ENCODE assay signal across 11 cellular contexts in the genomic region with DNA sequence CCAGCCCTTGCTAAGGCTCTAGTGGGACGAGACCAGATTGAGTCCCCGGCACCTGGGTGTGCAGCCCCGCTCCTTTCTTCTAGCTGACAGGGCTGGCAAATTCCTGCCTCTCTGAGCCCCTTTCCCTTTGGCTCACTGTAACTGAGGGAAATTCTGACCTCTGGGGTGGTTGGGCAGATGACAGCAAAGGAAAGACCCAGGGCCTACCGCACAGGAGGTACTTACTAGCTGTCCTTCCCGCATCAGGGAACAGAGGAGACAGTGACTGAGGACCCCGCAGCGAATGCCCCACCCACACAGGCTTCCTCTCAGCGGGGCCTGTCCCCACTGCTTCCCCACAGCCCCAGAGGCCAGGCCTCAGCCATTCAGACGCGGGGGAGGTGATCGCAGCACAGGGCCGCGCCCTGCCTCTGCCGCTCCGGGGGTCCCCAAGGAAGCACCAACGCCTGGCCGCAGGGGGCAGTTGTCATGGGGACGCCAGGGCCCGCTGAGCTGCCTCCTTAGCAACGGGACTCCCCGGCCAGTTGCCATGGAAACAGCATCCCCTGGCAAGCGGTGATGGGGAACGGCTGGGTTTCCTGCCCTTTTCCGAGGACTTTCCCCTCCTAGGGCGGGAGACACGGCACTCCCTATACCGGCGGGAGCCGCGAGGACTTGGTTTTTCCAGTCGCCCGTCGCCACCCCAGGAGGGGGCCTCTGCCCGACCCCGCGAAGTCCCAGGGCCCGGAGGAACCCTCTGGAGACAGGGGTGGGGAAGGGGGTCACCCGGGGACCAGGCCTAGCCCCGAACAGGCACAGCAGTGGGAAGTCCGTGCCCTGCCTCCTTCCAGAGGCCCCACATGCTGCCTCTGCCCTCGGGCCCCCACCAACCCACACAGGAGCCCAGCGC. TPM values are rescaled to one million over a fixed set of nuclear protein-coding genes. Genes with fewer than 3 reads are reported as not detected.
A peak's percentile ranks its signal among the peaks of the same experiment; 100 is the strongest.
DNase-seq lines count a peak whose midpoint lies in the region; ATAC-seq and TF ChIP-seq lines count a peak whose summit lies in the region.
"Had no signal": no experiment of that assay in that cellular context is flagged by ENCODE, and none has a peak within 500 bp of the region (broad histone marks: within the 10 kb centered on the region; RNA-seq: fewer than 3 reads in every experiment).

No MANE protein-coding gene starts in this region.

- no peak overlapping the region for H3K18ac ChIP-seq in mesendoderm (ENCODE audit: low read length)

- H2AK5ac ChIP-seq in mesendoderm (ENCODE audit: low read length): no peak overlapping the region

- no peak overlapping the region for H3K56ac ChIP-seq in mesendoderm (ENCODE audit: low read length)

- no peaks in the 10 kb centered on the region for H3K79me2 ChIP-seq in mesendoderm (ENCODE audit: control insufficient read depth, insufficient read depth, low read length)

- H3K27me3 ChIP-seq in HUES48 (ENCODE audit: control insufficient read depth, insufficient read depth, low read length): no peaks in the 10 kb centered on the region
- no peaks in the 10 kb centered on the region for H3K27me3 ChIP-seq in mesendoderm (ENCODE audit: insufficient read depth, low read length, poor library complexity)
- H3K27me3 ChIP-seq in tibial nerve: peaks cover 0 to 41% of the 10 kb centered on the region in 2 donors

- DNase-seq in EH (ENCODE audit: low read depth) (peak; percentile 4), cerebellar cortex (ENCODE audit: low spot score) (peak; percentile 37), mesendoderm (peak; percentile 77), SW480 (ENCODE audit: low spot score) (no peak), tibial nerve (ENCODE audit: low spot score in 2 of 2) (no peak), hepatic stellate cell (ENCODE audit: low spot score) (no peak)
- DNase-seq: DND-41, NCI-H226 had no signal

- no CpG with 5 or more reads among the region's 42 CpGs for WGBS in mesendoderm (ENCODE audit: extremely low coverage, insufficient coverage, low lambda C conversion rate)
- 20 to 23% methylated on average over 16 to 21 of the region's 42 CpGs for WGBS in tibial nerve, 2 donors

- no peak for TF ChIP-seq EP300 in tibial nerve (IDR thresholded peaks at IDR 0.05)

- H3K23ac ChIP-seq in mesendoderm (ENCODE audit: low read length): no peak overlapping the region

- no peak overlapping the region for H2BK5ac ChIP-seq in mesendoderm (ENCODE audit: low read length)

- H3K9me3 ChIP-seq in HUES48 (ENCODE audit: control insufficient read depth, insufficient read depth, low read length) (no peaks in the 10 kb centered on the region), tibial nerve (peaks cover 0 to 1% (median 0%) of the 10 kb centered on the region in 4 donors)
- H3K9me3 ChIP-seq: gastrocnemius medialis had no signal

- no peaks in the 10 kb centered on the region for H3K79me1 ChIP-seq in mesendoderm (ENCODE audit: low read length)

- H3K36me3 ChIP-seq in HUES48 (ENCODE audit: control insufficient read depth, insufficient read depth, low read length): peaks cover 8% of the 10 kb centered on the region
- H3K36me3 ChIP-seq in mesendoderm (ENCODE audit: control insufficient read depth, insufficient read depth, low read length): no peaks in the 10 kb centered on the region
- no peaks in the 10 kb centered on the region for H3K36me3 ChIP-seq in tibial nerve
- H3K36me3 ChIP-seq: gastrocnemius medialis had no signal

- H3K27ac ChIP-seq in HUES48 (ENCODE audit: low read depth, low read length): peak overlapping the region; percentile 24
- H3K27ac ChIP-seq in mesendoderm (ENCODE audit: low read depth, low read length): no peak overlapping the region
- H3K27ac ChIP-seq in tibial nerve: no peak overlapping the region
- H3K27ac ChIP-seq: gastrocnemius medialis had no signal

- H3K4me3 ChIP-seq in HUES48 (ENCODE audit: low read depth, low read length): no peak overlapping the region
- H3K4me3 ChIP-seq in mesendoderm (ENCODE audit: low read length): no peak overlapping the region
- no peak overlapping the region for H3K4me3 ChIP-seq in tibial nerve
- H3K4me3 ChIP-seq: gastrocnemius medialis had no signal

- no peak overlapping the region for H2BK15ac ChIP-seq in mesendoderm (replicated peaks; ENCODE audit: low read depth)

- H3K4me2 ChIP-seq in mesendoderm (ENCODE audit: low read length): no peak overlapping the region

- H4K5ac ChIP-seq in mesendoderm (ENCODE audit: low read length): no peak overlapping the region

- no peak overlapping the region for H4K8ac ChIP-seq in mesendoderm (ENCODE audit: low read depth, low read length)

- TF ChIP-seq CTCF in tibial nerve (IDR thresholded peaks at IDR 0.05): no peak

- ATAC-seq in GM21447 (IDR thresholded peaks at IDR 0.05; ENCODE audit: unreplicated experiment): no peak
- ATAC-seq: gastrocnemius medialis had no signal

- H3K4ac ChIP-seq in mesendoderm (ENCODE audit: low read depth, low read length): no peak overlapping the region

- TF ChIP-seq POLR2A in tibial nerve (IDR thresholded peaks at IDR 0.05): no peak

- no peak overlapping the region for H2BK120ac ChIP-seq in mesendoderm (ENCODE audit: low read depth, low read length)

- H3K9ac ChIP-seq in HUES48 (ENCODE audit: low read depth, low read length) (no peak overlapping the region), mesendoderm (ENCODE audit: low read length) (no peak overlapping the region)

- H3K4me1 ChIP-seq in HUES48 (ENCODE audit: control insufficient read depth, insufficient read depth, low read length) (no peaks in the 10 kb centered on the region), mesendoderm (ENCODE audit: control insufficient read depth, low read depth, low read length) (no peaks in the 10 kb centered on the region), tibial nerve (no peaks in the 10 kb centered on the region)
- H3K4me1 ChIP-seq: gastrocnemius medialis had no signal

RNA-seq across cellular contexts. Expression of a gene that starts 50.1 kb away (rescaled TPM):
- polyA plus RNA-seq in mesendoderm (2013, experiment 1 of 2): 2.8 TPM
- 2.9 TPM for polyA plus RNA-seq in mesendoderm (2013, experiment 2 of 2)
- total RNA-seq in tibial nerve: not detected
- total RNA-seq: gastrocnemius medialis had no signal

Comparison
In these comparisons a context has a peak if more than half of its experiments do, and no peak if none do; other contexts are left out.
1. DNase-seq: peak in EH (single experiment), cerebellar cortex (single experiment) and mesendoderm (single experiment); none in SW480 (single experiment), tibial nerve (0 of 2) and hepatic stellate cell (single experiment).